26 cellular contexts compared by ENCODE assay signal in genomic region chr17:32806646-32807045, GRCh38.
"Had no signal": no experiment of that assay in that cellular context is flagged by ENCODE, and none has a peak within 500 bp of the region (broad histone marks: within the 10 kb centered on the region; RNA-seq: fewer than 3 reads in every experiment).

No MANE protein-coding gene starts in this region.

- H3K9me3 Mint-ChIP-seq: activated naive CD4-positive, alpha-beta T cell treated with anti-CD3 and anti-CD28 coated beads, Interleukin-2, amount 50 U/mL, for 24 hours; immature natural killer cell; stimulated activated memory B cell treated with anti-CD40 and anti-IgM and Interleukin-4, amounts not matched to agents 10 μg/mL and 1 μg/mL and 100 μg/mL, for 72 hours had no signal

- H3K9me3 ChIP-seq: right lobe of liver, stomach, suprapubic skin, vagina had no signal

- H3K27ac ChIP-seq: hepatocyte, parathyroid adenoma, right lobe of liver, suprapubic skin, vagina, WERI-Rb-1 had no signal

- H3K27ac Mint-ChIP-seq: activated CD8-positive, alpha-beta T cell treated with anti-CD3 and anti-CD28 coated beads, Interleukin-2, amount 10 ng/mL, durations not matched to agents 7 days and 5 days; activated naive CD4-positive, alpha-beta T cell treated with anti-CD3 and anti-CD28 coated beads, Interleukin-2, amount 50 U/mL, for 24 hours; brain; naive B cell; stimulated activated memory B cell treated with anti-CD40 and anti-IgM and Interleukin-4, amounts not matched to agents 10 μg/mL and 1 μg/mL and 100 μg/mL, for 72 hours had no signal

- H3K9ac ChIP-seq: parathyroid adenoma had no signal

- H3K27me3 ChIP-seq: hepatocyte, right lobe of liver, stomach, suprapubic skin, vagina had no signal

- ATAC-seq: activated CD8-positive, alpha-beta T cell treated with anti-CD3 and anti-CD28 coated beads, Interleukin-2, amount 10 ng/mL, durations not matched to agents 7 days and 5 days; right lobe of liver; stimulated activated memory B cell treated with anti-CD40 and anti-IgM and Interleukin-4, amounts not matched to agents 10 μg/mL and 1 μg/mL and 100 μg/mL, for 72 hours had no signal

- H3K36me3 Mint-ChIP-seq: activated naive CD4-positive, alpha-beta T cell treated with anti-CD3 and anti-CD28 coated beads, Interleukin-2, amount 50 U/mL, for 24 hours; brain; immature natural killer cell; naive B cell; stimulated activated memory B cell treated with anti-CD40 and anti-IgM and Interleukin-4, amounts not matched to agents 10 μg/mL and 1 μg/mL and 100 μg/mL, for 72 hours had no signal

- DNase-seq: activated CD4-positive, alpha-beta T cell treated with anti-CD3 and anti-CD28 coated beads for 1 hour; activated CD4-positive, alpha-beta T cell treated with anti-CD3 and anti-CD28 coated beads, Interleukin-2, amount 50 U/mL, for 1 hour; activated CD8-positive, alpha-beta T cell treated with anti-CD3 and anti-CD28 coated beads, Interleukin-2, amount 10 ng/mL, durations not matched to agents 7 days and 5 days; activated gamma-delta T cell treated with Interleukin-2 at 50 U/mL for 16 hours; anterior cingulate cortex; caudate nucleus; foreskin melanocyte; glutamatergic neuron; immature natural killer cell; mesenchymal stem cell; naive B cell; nucleus accumbens; right lobe of liver; stomach; T-helper 1 cell; trophoblast cell; WERI-Rb-1 had no signal

- H3K4me3 Mint-ChIP-seq: activated CD8-positive, alpha-beta T cell treated with anti-CD3 and anti-CD28 coated beads, Interleukin-2, amount 10 ng/mL, durations not matched to agents 7 days and 5 days; activated naive CD4-positive, alpha-beta T cell treated with anti-CD3 and anti-CD28 coated beads, Interleukin-2, amount 50 U/mL, for 24 hours; brain; naive B cell; stimulated activated memory B cell treated with anti-CD40 and anti-IgM and Interleukin-4, amounts not matched to agents 10 μg/mL and 1 μg/mL and 100 μg/mL, for 72 hours had no signal

- H3K4me1 Mint-ChIP-seq: activated naive CD4-positive, alpha-beta T cell treated with anti-CD3 and anti-CD28 coated beads, Interleukin-2, amount 50 U/mL, for 24 hours; brain had no signal

- H3K36me3 ChIP-seq: right lobe of liver, stomach, suprapubic skin, vagina, WERI-Rb-1 had no signal

- H3K4me3 ChIP-seq: hepatocyte, right lobe of liver, skin epidermis, stomach, suprapubic skin, vagina had no signal

- FAIRE-seq: TTC549 had no signal

- H3K4me1 ChIP-seq: parathyroid adenoma, right lobe of liver had no signal

- H3K27me3 Mint-ChIP-seq: activated naive CD4-positive, alpha-beta T cell treated with anti-CD3 and anti-CD28 coated beads, Interleukin-2, amount 50 U/mL, for 24 hours; brain; naive B cell; stimulated activated memory B cell treated with anti-CD40 and anti-IgM and Interleukin-4, amounts not matched to agents 10 μg/mL and 1 μg/mL and 100 μg/mL, for 72 hours had no signal
